In genomic region chr6:11854418-11855165, GRCh38 we compare ENCODE assay signal across 9 cellular contexts.
A peak's percentile ranks its signal among the peaks of the same experiment; 100 is the strongest.
DNase-seq lines count a peak whose midpoint lies in the region; ATAC-seq, FAIRE-seq and TF ChIP-seq lines count a peak whose summit lies in the region.
"Had no signal": no experiment of that assay in that cellular context is flagged by ENCODE, and none has a peak within 500 bp of the region (broad histone marks: within the 10 kb centered on the region; RNA-seq: fewer than 3 reads in every experiment).

No MANE protein-coding gene starts in this region.

- no peaks in the 10 kb centered on the region for H3K9me3 ChIP-seq in osteoblast (ENCODE audit: low read depth, low read length)
- H3K9me3 ChIP-seq in CD4-positive, alpha-beta T cell (ENCODE audit: control insufficient read depth, low read length) = no peaks in the 10 kb centered on the region

- no peaks in the 10 kb centered on the region for H3K27me3 ChIP-seq in brain microvascular endothelial cell (replicated peaks)
- no peaks in the 10 kb centered on the region for H3K27me3 ChIP-seq in osteoblast (ENCODE audit: insufficient read depth, low read length)
- no peaks in the 10 kb centered on the region for H3K27me3 ChIP-seq in CD4-positive, alpha-beta T cell (ENCODE audit: control insufficient read depth, insufficient read depth, low read length)

- H2AFZ ChIP-seq in osteoblast (ENCODE audit: low read length) = no peak overlapping the region

- no peaks in the 10 kb centered on the region for H3K27me3 Mint-ChIP-seq in CD4-positive, alpha-beta T cell

- DNase-seq in GM12891 (ENCODE audit: insufficient read length, low spot score) = no peak
- peak; percentile 75 for DNase-seq in brain microvascular endothelial cell
- peak; percentile 86 for DNase-seq in osteoblast (ENCODE audit: insufficient read length, low spot score, missing footprints)
- no peak for DNase-seq in GM10266 (ENCODE audit: extremely low spot score)
- no peak for DNase-seq in CD4-positive, alpha-beta T cell
- no peak for DNase-seq in NCI-H748 (lab: John Stamatoyannopoulos, UW; ENCODE audit: unreplicated experiment)
- DNase-seq in stimulated activated CD4-positive, alpha-beta T cell treated with anti-CD3 and anti-CD28 coated beads, Interleukin-1b, Interleukin-23, amount 100 ng/mL, for 48 hours = no peak
- DNase-seq: activated CD8-positive, alpha-beta memory T cell treated with anti-CD3 and anti-CD28 coated beads, Interleukin-2, amount 50 U/mL, for 4 hours had no signal

- peak overlapping the region; percentile 27 for H3K4me2 ChIP-seq in osteoblast (ENCODE audit: insufficient read depth, low read length)

- TF ChIP-seq CTCF in brain microvascular endothelial cell (IDR thresholded peaks at IDR 0.05; ENCODE audit: low read depth, low read length, missing control alignments) = no peak
- TF ChIP-seq CTCF in osteoblast (IDR thresholded peaks at IDR 0.05; ENCODE audit: extremely low read depth, low read depth, low read length) = no peak
- no peak for TF ChIP-seq CTCF in GM10266 (IDR thresholded peaks at IDR 0.05; ENCODE audit: control insufficient read depth, insufficient read depth, low read depth, missing control alignments)
- no peak for TF ChIP-seq CTCF in CD4-positive, alpha-beta T cell (IDR thresholded peaks at IDR 0.05)

- in situ Hi-C loops in brain microvascular endothelial cell (cut with HindIII; ENCODE audit: low pct_ligation_motif_present, low sequenced_read_pairs) = no loop called here

- intact Hi-C loops in CD4-positive, alpha-beta T cell (cut with DNase I, micrococcal nuclease) = no loop called here

- no peaks in the 10 kb centered on the region for H3K9me3 Mint-ChIP-seq in CD4-positive, alpha-beta T cell

- H3K4me1 Mint-ChIP-seq in CD4-positive, alpha-beta T cell (ENCODE audit: low read depth) = no peaks in the 10 kb centered on the region

- CTCF ChIA-PET in CD4-positive, alpha-beta T cell (lab: Charles Lee) = no interaction called here

- no peaks in the 10 kb centered on the region for H4K20me1 ChIP-seq in osteoblast (ENCODE audit: insufficient read depth, low read length)

- no peak overlapping the region for H3K4me3 Mint-ChIP-seq in CD4-positive, alpha-beta T cell

- POLR2A ChIA-PET in CD4-positive, alpha-beta T cell (lab: Charles Lee) = no interaction called here

- H3K4me3 ChIP-seq in brain microvascular endothelial cell (ENCODE audit: low read depth, low read length) (no peak overlapping the region), osteoblast (ENCODE audit: insufficient read depth, low read length) (no peak overlapping the region)

- no peaks in the 10 kb centered on the region for H3K36me3 ChIP-seq in brain microvascular endothelial cell (replicated peaks)
- no peaks in the 10 kb centered on the region for H3K36me3 ChIP-seq in osteoblast (ENCODE audit: insufficient read depth, low read length)

- no peaks in the 10 kb centered on the region for H3K36me3 Mint-ChIP-seq in CD4-positive, alpha-beta T cell (ENCODE audit: low read depth)

- no peak for TF ChIP-seq POLR2A in GM12891 (IDR thresholded peaks at IDR 0.05; ENCODE audit: low read depth, low read length)

- H3K4me1 ChIP-seq in osteoblast (ENCODE audit: insufficient read depth, low read length) = peaks cover 21% of the 10 kb centered on the region

- peak; percentile 32 for ATAC-seq in HG03175 (IDR thresholded peaks at IDR 0.05; ENCODE audit: unreplicated experiment)
- ATAC-seq in CD4-positive, alpha-beta T cell (ENCODE audit: poor library complexity) = no peak

- H3K27ac Mint-ChIP-seq in CD4-positive, alpha-beta T cell = no peak overlapping the region

- peak; percentile 64 for FAIRE-seq in GM12891 (lab: Jason Lieb, UNC)

- H3K79me2 ChIP-seq in osteoblast (ENCODE audit: insufficient read depth, low read length) = no peaks in the 10 kb centered on the region

- H3K27ac ChIP-seq in brain microvascular endothelial cell (peak overlapping the region; percentile 76), osteoblast (ENCODE audit: low read depth, low read length) (no peak overlapping the region)
- H3K27ac ChIP-seq in CD4-positive, alpha-beta T cell (ENCODE audit: low read depth, low read length) = no peak overlapping the region

TF ChIP-seq in GM12891, 5 proteins besides CTCF, POLR2A, EP300 and RAD21:
- TF ChIP-seq PAX5 (IDR thresholded peaks at IDR 0.05; ENCODE audit: insufficient read depth, low read length, severe bottlenecking) = no peak
- no peak for TF ChIP-seq POU2F2 (IDR thresholded peaks at IDR 0.05; ENCODE audit: low read depth, low read length)
- TF ChIP-seq POLR2AphosphoS5 (IDR thresholded peaks at IDR 0.05; ENCODE audit: low read depth, low read length) = no peak
- no peak for TF ChIP-seq SPI1 (IDR thresholded peaks at IDR 0.05; ENCODE audit: low read depth, low read length)
- no peak for TF ChIP-seq TAF1 (IDR thresholded peaks at IDR 0.05; ENCODE audit: low read depth, low read length)

Comparison
In these comparisons a context has a peak if more than half of its experiments do, and no peak if none do; other contexts are left out.
1. DNase-seq: peak in brain microvascular endothelial cell (single experiment) and osteoblast (single experiment); none in GM12891 (single experiment), GM10266 (single experiment), CD4-positive, alpha-beta T cell (0 of 10), NCI-H748 (single experiment) and stimulated activated CD4-positive, alpha-beta T cell treated with anti-CD3 and anti-CD28 coated beads, Interleukin-1b, Interleukin-23, amount 100 ng/mL, for 48 hours (single experiment).